In the genomic region with DNA sequence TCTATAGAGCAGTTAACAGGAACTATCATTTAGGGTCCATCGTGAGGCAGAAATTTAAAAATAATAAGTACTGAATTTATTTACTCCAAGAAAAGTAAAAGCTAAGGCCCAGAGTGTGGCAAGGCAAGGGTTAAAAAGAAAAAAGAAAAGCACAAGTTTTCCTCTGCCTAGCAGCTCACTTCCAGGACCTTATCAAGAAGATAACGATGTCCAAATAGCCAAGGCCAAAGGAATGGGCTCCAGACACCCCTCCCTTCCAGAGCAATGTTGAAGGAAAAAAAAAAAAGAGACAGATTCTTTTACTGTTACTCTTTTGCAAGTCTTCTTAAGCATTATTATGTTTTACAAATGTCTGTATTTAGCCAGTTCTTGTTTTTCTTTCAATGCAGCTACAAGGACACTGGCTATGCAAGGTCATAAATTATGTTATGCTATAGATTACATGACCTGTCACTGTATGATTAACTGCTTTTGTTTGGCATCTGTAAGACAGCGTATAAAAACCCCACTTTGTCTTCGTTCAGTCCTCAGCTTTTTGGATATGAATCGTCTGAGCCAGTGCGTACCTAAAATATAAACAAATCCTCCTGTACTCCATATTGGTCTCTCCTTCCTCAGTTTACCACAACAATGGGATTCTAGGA, we compare ENCODE assay signal across 20 cellular contexts. TPM values are rescaled to one million over a fixed set of nuclear protein-coding genes. Genes with fewer than 3 reads are reported as not detected.
DNase-seq lines count a peak whose midpoint lies in the region; ATAC-seq, FAIRE-seq and TF ChIP-seq lines count a peak whose summit lies in the region.
"Had no signal": no experiment of that assay in that cellular context is flagged by ENCODE, and none has a peak within 500 bp of the region (broad histone marks: within the 10 kb centered on the region; RNA-seq: fewer than 3 reads in every experiment).

No MANE protein-coding gene starts in this region.

- no peaks in the 10 kb centered on the region for H3K9me3 ChIP-seq in K562 (replicated peaks; ENCODE audit: control insufficient read depth, insufficient read depth, low read depth, low read length)
- H3K9me3 ChIP-seq in ovary: no peaks in the 10 kb centered on the region
- H3K9me3 ChIP-seq in upper lobe of left lung: no peaks in the 10 kb centered on the region
- no peaks in the 10 kb centered on the region for H3K9me3 ChIP-seq in heart left ventricle
- H3K9me3 ChIP-seq: BE2C had no signal

- peaks cover 29 to 35% (median 31%) of the 10 kb centered on the region in 3 donors for H3K4me1 Mint-ChIP-seq in T-cell
- H3K4me1 Mint-ChIP-seq: GM23338 had no signal

- no peaks in the 10 kb centered on the region for H3K27me3 Mint-ChIP-seq in T-cell
- H3K27me3 Mint-ChIP-seq: CD4-positive, alpha-beta memory T cell had no signal

- peaks cover 5% of the 10 kb centered on the region; the same call in 2 of the 3 replicates for H3K36me3 ChIP-seq in K562 (ENCODE audit: control insufficient read depth, insufficient read depth, low read length)
- H3K36me3 ChIP-seq in ovary: no peaks in the 10 kb centered on the region
- H3K36me3 ChIP-seq in upper lobe of left lung: no peaks in the 10 kb centered on the region
- H3K36me3 ChIP-seq in heart left ventricle: no peaks in the 10 kb centered on the region
- H3K36me3 ChIP-seq: BE2C, SJCRH30 had no signal

- no peak for ATAC-seq in K562
- no peak for ATAC-seq in T-cell (replicated peaks in 1 of 4)
- ATAC-seq in upper lobe of left lung (ENCODE audit: low FRiP score in 2 of 2): no peak
- ATAC-seq in heart left ventricle: no peak
- ATAC-seq: GM23338 had no signal

- no TSS peak for BruUV-seq in K562 (replicated peaks; lab: Mats Ljungman, UMichigan)

- FAIRE-seq in K562 (lab: Jason Lieb, UNC): peak; percentile 85
- FAIRE-seq: D721Med had no signal

- peaks cover 0 to 2% (median 0%) of the 10 kb centered on the region in 3 donors for H3K9me3 Mint-ChIP-seq in T-cell

- H3K4me1 ChIP-seq in K562 (replicated peaks in 1 of 2; ENCODE audit: control insufficient read depth in 2 of 2, insufficient read depth in 2 of 2, low read length in 2 of 2): peaks cover 12 to 26% of the 10 kb centered on the region in 2 experiments; a peak in 4 of 5 replicates
- H3K4me1 ChIP-seq in ovary (ENCODE audit: insufficient read depth): peaks cover 13% of the 10 kb centered on the region
- H3K4me1 ChIP-seq in upper lobe of left lung: peaks cover 17 to 27% (median 19%) of the 10 kb centered on the region in 4 donors
- peaks cover 0 to 32% (median 12%) of the 10 kb centered on the region in 12 donors for H3K4me1 ChIP-seq in heart left ventricle
- H3K4me1 ChIP-seq: SJCRH30 had no signal

- no peaks in the 10 kb centered on the region for H3K9me1 ChIP-seq in K562 (ENCODE audit: control insufficient read depth, insufficient read depth, low read length)

- CTCF ChIA-PET in K562 (lab: Yijun Ruan, JAX; ENCODE audit: low intra/inter-chr PET ratio): no interaction called here
- CTCF ChIA-PET in T-cell (lab: Charles Lee): interaction anchor here (0.7 to 3.3 kb wide), 8 partner anchors 39 to 329 kb away, joined by 3 to 19 read pairs (median 4); a partner anchor contains a TSS

- H3K27me3 ChIP-seq in K562 (ENCODE audit: control insufficient read depth in 2 of 2, insufficient read depth in 2 of 2, low read length in 2 of 2) (no peaks in the 10 kb centered on the region), ovary (no peaks in the 10 kb centered on the region), upper lobe of left lung (no peaks in the 10 kb centered on the region), heart left ventricle (no peaks in the 10 kb centered on the region)
- H3K27me3 ChIP-seq: BE2C, MG63, SJCRH30 had no signal

- TF ChIP-seq EP300 in K562 (IDR thresholded peaks at IDR 0.05; ENCODE audit: low read length) (peak; percentile 62; the same call in 1 of the 2 replicates), ovary (IDR thresholded peaks at IDR 0.05) (no peak), upper lobe of left lung (IDR thresholded peaks at IDR 0.05) (no peak)

- H3K27ac Mint-ChIP-seq in T-cell: no peak overlapping the region
- H3K27ac Mint-ChIP-seq: CD4-positive, alpha-beta memory T cell; GM23338 had no signal

- no peak for TF ChIP-seq RAD21 in K562 (CRISPR knock-in tag; conservative IDR thresholded peaks at IDR 0.05 in 1 of 2, IDR thresholded peaks at IDR 0.05 in 1 of 2)

- H3K79me2 ChIP-seq in K562 (ENCODE audit: control insufficient read depth, insufficient read depth, low read length): peaks cover 21% of the 10 kb centered on the region

- TF ChIP-seq CTCF in K562 (IDR thresholded peaks at IDR 0.05 in 2 of 3, conservative IDR thresholded peaks at IDR 0.05 in 1 of 3; ENCODE audit: insufficient read depth in 2 of 3, low read depth in 1 of 3, low read length in 3 of 3) (no peak), ovary (IDR thresholded peaks at IDR 0.05) (no peak), upper lobe of left lung (IDR thresholded peaks at IDR 0.05) (no peak), heart left ventricle (IDR thresholded peaks at IDR 0.05) (no peak)

- H3K27ac ChIP-seq in K562 (ENCODE audit: extremely low read depth, low read depth, low read length) (peak overlapping the region; percentile 36; the same call in 2 of the 3 replicates), ovary (peak overlapping the region in 1 of 2 donors; percentile 27), upper lobe of left lung (no peak overlapping the region), heart left ventricle (no peak overlapping the region)
- H3K27ac ChIP-seq: HL-60, KMS-11, SJCRH30 had no signal

- H3K9ac ChIP-seq in K562 (ENCODE audit: insufficient read depth in 1 of 2, low read depth in 2 of 2, low read length in 2 of 2): no peak overlapping the region
- H3K9ac ChIP-seq: KMS-11 had no signal

- H3K36me3 Mint-ChIP-seq in T-cell: no peaks in the 10 kb centered on the region

- intact Hi-C loops in K562 (cut with micrococcal nuclease): no loop called here
- intact Hi-C loops in ovary (cut with DNase I): loop anchor here in 3 of 4 donors (5.0 to 10.0 kb wide), 3 partner anchors 35 to 73 kb away; a partner anchor contains a TSS
- intact Hi-C loops in heart left ventricle (cut with DNase I): loop anchor here in 7 of 10 donors (2.0 to 10.0 kb wide), 12 partner anchors 35 to 693 kb away; a partner anchor contains a TSS

- POLR2A ChIA-PET in K562 (lab: Yijun Ruan, JAX): interaction anchor here (0.6 to 1.4 kb wide), 4 partner anchors 32 to 628 kb away, joined by 3 read pairs; no protein-coding TSS in a partner anchor
- POLR2A ChIA-PET in T-cell (lab: Charles Lee): no interaction called here

- 1% methylated on average over 6 of the region's 6 CpGs for WGBS in K562 (ENCODE audit: insufficient coverage, low coverage, missing lambda C conversion rate)
- WGBS in ovary, 3 donors: 5 to 8% (median 6%) methylated on average over 6 of the region's 6 CpGs
- 47 to 55% methylated on average over 6 of the region's 6 CpGs for WGBS in upper lobe of left lung, 2 donors
- 35 to 44% (median 39%) methylated on average over 6 of the region's 6 CpGs for WGBS in heart left ventricle, 4 donors

- peak overlapping the region; percentile 64; the same call in 1 of the 2 replicates for H2AFZ ChIP-seq in K562 (ENCODE audit: low read depth, low read length)
- H2AFZ ChIP-seq: GM23338 had no signal

- no peak overlapping the region for H3K4me3 Mint-ChIP-seq in T-cell
- H3K4me3 Mint-ChIP-seq: GM23338 had no signal

- peak; percentile 29 for DNase-seq in HT-29 (ENCODE audit: low spot score)
- DNase-seq in NCI-H1417 treated with DMSO at 0.1 percent for 48 hours (lab: John Stamatoyannopoulos, UW): peak; percentile 28
- peak in 2 of 4 experiments; percentile 18 to 58 for DNase-seq in K562 (ENCODE audit: extremely low read depth in 1 of 4, low spot score in 3 of 4)
- DNase-seq in ovary: peak in 3 of 5 donors; percentile 41 to 53 (median 43)
- DNase-seq in T-cell: no peak
- no peak for DNase-seq in upper lobe of left lung
- no peak for DNase-seq in heart left ventricle
- DNase-seq: BE2C; CD4-positive, alpha-beta memory T cell; MG63; NCI-H2029 treated with DMSO at 0.1 percent for 48 hours; NCI-H446; NCI-H82; SJCRH30; SW 1271 had no signal

- H4K20me1 ChIP-seq in K562 (replicated peaks; ENCODE audit: control insufficient read depth, insufficient read depth, low read length): no peaks in the 10 kb centered on the region

- H3K4me2 ChIP-seq in K562 (ENCODE audit: insufficient read depth, low read length): peak overlapping the region; percentile 61
- H3K4me2 ChIP-seq: GM23338, KMS-11 had no signal

- TF ChIP-seq POLR2A in K562 (conservative IDR thresholded peaks at IDR 0.05) (no peak), ovary (IDR thresholded peaks at IDR 0.05) (no peak), upper lobe of left lung (IDR thresholded peaks at IDR 0.05) (no peak), heart left ventricle (IDR thresholded peaks at IDR 0.05) (no peak)

- in situ Hi-C loops in K562 (cut with MboI): no loop called here

- H3K4me3 ChIP-seq in K562: no peak overlapping the region
- no peak overlapping the region for H3K4me3 ChIP-seq in ovary
- no peak overlapping the region for H3K4me3 ChIP-seq in upper lobe of left lung
- H3K4me3 ChIP-seq in heart left ventricle: no peak overlapping the region
- H3K4me3 ChIP-seq: GM23338, MG63, SJCRH30 had no signal

RNA-seq across cellular contexts. Expression of a gene that starts 2.9 kb away (rescaled TPM):
- total RNA-seq in HT-29 (2014; rRNA removed; shearing (Covaris generic)): 2.1 and 3.1 TPM in 2 replicates
- total RNA-seq in K562 (2011; cell fraction: chromatin; rRNA removed; ENCODE audit: low replicate concordance): 20.3 and 84.4 TPM in 2 replicates
- 11.2 and 17.1 TPM in 2 replicates for total RNA-seq in K562 (2011; cell fraction: nucleolus; rRNA removed)
- total RNA-seq in K562 (2011; cell fraction: nucleoplasm; rRNA removed): 20.5 and 24.1 TPM in 2 replicates
- total RNA-seq in K562 (2014; rRNA removed) (10.3 TPM in 2 replicates), K562 (2014; rRNA removed; fragmentation: Illumina TruSeq; extraction: Trizol) (23.2 and 27.5 TPM in 2 replicates), K562 (2015; rRNA removed; fragmentation: Illumina TruSeq; extraction: Trizol) (18.9 and 19.0 TPM in 2 replicates), K562 (2021) (12.2 and 14.1 TPM in 2 replicates), ovary (10 to 100 TPM in 6 of 7 donors, 1 to 10 TPM in 1; 8.6 to 22.3 (median 14.0) TPM), T-cell (10 to 100 TPM; 17.2 to 19.7 (median 18.4) TPM), upper lobe of left lung (10 to 100 TPM; 10.5 to 47.1 (median 14.9) TPM), heart left ventricle (1 to 10 TPM; 2.2 to 7.5 (median 4.1) TPM)
- polyA plus RNA-seq in K562 (2011; rRNA removed) (20.0 and 24.7 TPM in 2 replicates), K562 (2014; fragmentation: Illumina TruSeq; extraction: Trizol) (12.7 and 13.3 TPM in 2 replicates), K562 (2014; fragmentation: Nextera tagmentation; extraction: Ambion mirVana) (10 to 100 TPM; 11.5 to 13.3 TPM), K562 (2014; rRNA removed) (11.5 and 15.3 TPM in 2 replicates), ovary (1 to 10 TPM; 6.7 to 7.6 TPM), heart left ventricle (1 to 10 TPM; 3.1 to 3.8 TPM)
- 2.3 and 5.6 TPM in 2 replicates for polyA plus RNA-seq in K562 (2011; cell fraction: cytosol; rRNA removed)
- polyA plus RNA-seq in K562 (2011; cell fraction: nucleus; rRNA removed): 20.4 and 21.4 TPM in 2 replicates
- 7.9 and 10.1 TPM in 2 replicates for polyA plus RNA-seq in K562 (2012)
- 28.3 and 33.1 TPM in 2 replicates for polyA minus RNA-seq in K562 (2011; rRNA and poly(A)+ RNA removed)
- 8.1 TPM in 2 replicates for polyA minus RNA-seq in K562 (2011; cell fraction: cytosol; rRNA and poly(A)+ RNA removed)
- polyA minus RNA-seq in K562 (2011; cell fraction: nucleus; rRNA and poly(A)+ RNA removed): 5.3 and 12.0 TPM in 2 replicates

RNA-seq across cellular contexts. Expression of a gene that starts 34.4 kb away (rescaled TPM):
- 1.6 and 2.0 TPM in 2 replicates for total RNA-seq in HT-29 (2014; rRNA removed; shearing (Covaris generic))
- 6.6 and 20.9 TPM in 2 replicates for total RNA-seq in K562 (2011; cell fraction: chromatin; rRNA removed; ENCODE audit: low replicate concordance)
- total RNA-seq in K562 (2011; cell fraction: nucleolus; rRNA removed): 4.0 and 7.0 TPM in 2 replicates
- total RNA-seq in K562 (2011; cell fraction: nucleoplasm; rRNA removed): 8.7 and 10.8 TPM in 2 replicates
- 2.2 and 2.3 TPM in 2 replicates for total RNA-seq in K562 (2014; rRNA removed)
- total RNA-seq in K562 (2014; rRNA removed; fragmentation: Illumina TruSeq; extraction: Trizol): 5.0 and 5.4 TPM in 2 replicates
- 4.6 and 5.4 TPM in 2 replicates for total RNA-seq in K562 (2015; rRNA removed; fragmentation: Illumina TruSeq; extraction: Trizol)
- 2.6 and 4.1 TPM in 2 replicates for total RNA-seq in K562 (2021)
- polyA plus RNA-seq in K562 (2011; rRNA removed): 2.8 and 3.6 TPM in 2 replicates
- polyA plus RNA-seq in K562 (2011; cell fraction: cytosol; rRNA removed): 2.0 and 2.1 TPM in 2 replicates
- 2.1 and 2.9 TPM in 2 replicates for polyA plus RNA-seq in K562 (2011; cell fraction: nucleus; rRNA removed)
- polyA plus RNA-seq in K562 (2012): 2.9 and 3.2 TPM in 2 replicates
- 2.5 and 3.3 TPM in 2 replicates for polyA plus RNA-seq in K562 (2014; fragmentation: Illumina TruSeq; extraction: Trizol)
- polyA plus RNA-seq in K562 (2014; fragmentation: Nextera tagmentation; extraction: Ambion mirVana): 1 to 10 TPM; 3.5 to 4.8 TPM
- polyA plus RNA-seq in K562 (2014; rRNA removed): 1.4 and 5.4 TPM in 2 replicates
- polyA minus RNA-seq in K562 (2011; rRNA and poly(A)+ RNA removed): 7.5 and 13.9 TPM in 2 replicates
- polyA minus RNA-seq in K562 (2011; cell fraction: cytosol; rRNA and poly(A)+ RNA removed): 3.0 and 3.8 TPM in 2 replicates
- polyA minus RNA-seq in K562 (2011; cell fraction: nucleus; rRNA and poly(A)+ RNA removed): 3.5 and 7.0 TPM in 2 replicates
- total RNA-seq in ovary: 10 to 100 TPM; 12.6 to 25.5 (median 15.4) TPM
- 10 to 100 TPM in 1 of 2 donors, 1 to 10 TPM in 1; 7.5 to 10.2 TPM for polyA plus RNA-seq in ovary
- total RNA-seq in T-cell: 1 to 10 TPM; 2.2 to 9.6 (median 7.9) TPM
- 10 to 100 TPM; 10.1 to 29.3 (median 16.4) TPM for total RNA-seq in upper lobe of left lung
- 1 to 10 TPM; 2.8 to 5.4 (median 4.2) TPM for total RNA-seq in heart left ventricle
- 1 to 10 TPM; 3.0 to 4.3 TPM for polyA plus RNA-seq in heart left ventricle

RNA-seq across cellular contexts. Expression of a gene that starts 42.9 kb away (rescaled TPM):
- total RNA-seq in HT-29 (2014; rRNA removed; shearing (Covaris generic)): 0.20 and 0.76 TPM in 2 replicates
- total RNA-seq in K562 (2011; cell fraction: chromatin; rRNA removed; ENCODE audit: low replicate concordance): 0.21 and 0.86 TPM in 2 replicates
- 0.53 TPM in 1 of 2 replicates, not detected in the other for total RNA-seq in K562 (2011; cell fraction: nucleolus; rRNA removed)
- 0.46 TPM in 1 of 2 replicates, not detected in the other for total RNA-seq in K562 (2011; cell fraction: nucleoplasm; rRNA removed)
- not detected in 2 replicates for total RNA-seq in K562 (2014; rRNA removed)
- total RNA-seq in K562 (2014; rRNA removed; fragmentation: Illumina TruSeq; extraction: Trizol): 0.11 and 0.29 TPM in 2 replicates
- total RNA-seq in K562 (2015; rRNA removed; fragmentation: Illumina TruSeq; extraction: Trizol): 0.19 and 0.22 TPM in 2 replicates
- total RNA-seq in K562 (2021): 0.22 TPM in 1 of 2 replicates, not detected in the other
- 0.10 and 0.22 TPM in 2 replicates for polyA plus RNA-seq in K562 (2011; rRNA removed)
- polyA plus RNA-seq in K562 (2011; cell fraction: cytosol; rRNA removed): 0.01 and 0.06 TPM in 2 replicates
- polyA plus RNA-seq in K562 (2011; cell fraction: nucleus; rRNA removed): 0.13 and 0.22 TPM in 2 replicates
- polyA plus RNA-seq in K562 (2012): 0.03 and 0.06 TPM in 2 replicates
- polyA plus RNA-seq in K562 (2014; fragmentation: Illumina TruSeq; extraction: Trizol): 0.14 and 0.28 TPM in 2 replicates
- polyA plus RNA-seq in K562 (2014; fragmentation: Nextera tagmentation; extraction: Ambion mirVana): under 1 TPM in 1 of 2 experiments, not detected in 1; 0.08 TPM
- not detected in 2 replicates for polyA plus RNA-seq in K562 (2014; rRNA removed)
- polyA minus RNA-seq in K562 (2011; rRNA and poly(A)+ RNA removed): 0.39 and 0.51 TPM in 2 replicates
- polyA minus RNA-seq in K562 (2011; cell fraction: cytosol; rRNA and poly(A)+ RNA removed): not detected in 2 replicates
- polyA minus RNA-seq in K562 (2011; cell fraction: nucleus; rRNA and poly(A)+ RNA removed): 0.56 TPM in 1 of 2 replicates, not detected in the other
- total RNA-seq in ovary: 10 to 100 TPM in 1 of 7 donors, 1 to 10 TPM in 6; 4.1 to 18.8 (median 8.3) TPM
- polyA plus RNA-seq in ovary: 1 to 10 TPM; 4.3 to 7.0 TPM
- 10 to 100 TPM in 2 of 5 donors, 1 to 10 TPM in 2, under 1 TPM in 1; 0.98 to 10.5 (median 8.0) TPM for total RNA-seq in T-cell
- 1 to 10 TPM; 2.4 to 9.4 (median 5.9) TPM for total RNA-seq in upper lobe of left lung
- total RNA-seq in heart left ventricle: 1 to 10 TPM; 1.3 to 6.2 (median 5.0) TPM
- polyA plus RNA-seq in heart left ventricle: 1 to 10 TPM; 1.6 to 5.3 TPM
- total RNA-seq: Daoy had no signal

Comparison
In these comparisons a context has a peak if more than half of its experiments do, and no peak if none do; other contexts are left out.
1. DNase-seq: peak in HT-29 (single experiment), NCI-H1417 treated with DMSO at 0.1 percent for 48 hours (single experiment) and ovary (3 of 5); none in T-cell (0 of 34), upper lobe of left lung (0 of 2) and heart left ventricle (0 of 5).